27 cellular contexts compared by ENCODE assay signal in the genomic region with DNA sequence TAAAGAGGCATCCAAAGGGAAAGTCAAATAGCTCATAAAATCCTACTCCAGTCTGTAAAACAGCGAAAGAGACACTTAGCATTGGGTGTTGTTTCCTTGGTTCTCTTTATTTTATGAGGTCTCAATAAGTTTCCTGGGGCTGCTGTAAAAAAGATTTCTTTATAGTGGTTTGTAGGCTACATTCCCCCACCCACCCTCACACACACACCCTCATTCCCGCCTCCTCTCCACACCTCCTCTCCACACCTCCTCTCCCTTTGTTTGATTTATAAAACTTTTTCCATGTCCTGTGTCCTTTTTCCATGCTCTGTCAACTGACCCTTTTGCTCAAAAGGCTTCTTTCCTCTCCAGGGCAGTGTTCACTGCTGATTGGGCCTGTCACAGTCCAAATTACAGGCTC.
"Had no signal": no experiment of that assay in that cellular context is flagged by ENCODE, and none has a peak within 500 bp of the region (broad histone marks: within the 10 kb centered on the region; RNA-seq: fewer than 3 reads in every experiment).

No MANE protein-coding gene starts in this region.

- ATAC-seq: activated T-cell treated with anti-CD3 and anti-CD28 coated beads, Interleukin-2, amount 50 U/mL, for 4 hours; activated T-helper 17 cell treated with anti-CD3 and anti-CD28 coated beads, Interleukin-2, amount 50 U/mL, for 72 hours; foreskin keratinocyte; heart left ventricle; WTC11 had no signal

- H3K27me3 ChIP-seq: brain microvascular endothelial cell, esophagus muscularis mucosa, foreskin keratinocyte, gastrocnemius medialis, heart left ventricle had no signal

- H3K4me3 Mint-ChIP-seq: activated CD4-positive, alpha-beta memory T cell treated with anti-CD3 and anti-CD28 coated beads, Interleukin-2, amount 10 ng/mL, durations not matched to agents 7 days and 5 days; activated CD4-positive, alpha-beta T cell treated with anti-CD3 and anti-CD28 coated beads, Interleukin-2, amount 10 ng/mL, durations not matched to agents 7 days and 5 days; activated naive CD8-positive, alpha-beta T cell; activated T-cell treated with anti-CD3 and anti-CD28 coated beads, Interleukin-2, amount 50 U/mL, for 4 hours; activated T-helper 17 cell treated with anti-CD3 and anti-CD28 coated beads, Interleukin-2, amount 50 U/mL, for 72 hours; central memory CD8-positive, alpha-beta T cell; endodermal cell; WTC11 had no signal

- H3K9me3 ChIP-seq: esophagus muscularis mucosa, gastrocnemius medialis, heart left ventricle had no signal

- H3K36me3 Mint-ChIP-seq: activated naive CD8-positive, alpha-beta T cell had no signal

- H3K27me3 Mint-ChIP-seq: activated CD4-positive, alpha-beta memory T cell treated with anti-CD3 and anti-CD28 coated beads, Interleukin-2, amount 10 ng/mL, durations not matched to agents 7 days and 5 days; activated CD4-positive, alpha-beta T cell treated with anti-CD3 and anti-CD28 coated beads, Interleukin-2, amount 10 ng/mL, durations not matched to agents 7 days and 5 days; activated naive CD8-positive, alpha-beta T cell; central memory CD8-positive, alpha-beta T cell had no signal

- DNase-seq: activated CD4-positive, alpha-beta memory T cell treated with anti-CD3 and anti-CD28 coated beads, Interleukin-2, amount 10 ng/mL, durations not matched to agents 7 days and 5 days; activated CD4-positive, alpha-beta T cell treated with anti-CD3 and anti-CD28 coated beads for 1 hour; activated CD4-positive, alpha-beta T cell treated with anti-CD3 and anti-CD28 coated beads for 4 hours; activated CD4-positive, alpha-beta T cell treated with anti-CD3 and anti-CD28 coated beads, Interleukin-2, amount 10 ng/mL, durations not matched to agents 7 days and 5 days; activated CD4-positive, alpha-beta T cell treated with anti-CD3 and anti-CD28 coated beads, Interleukin-2, amount 50 U/mL, for 4 hours; activated CD8-positive, alpha-beta memory T cell treated with anti-CD3 and anti-CD28 coated beads, Interleukin-2, amount 50 U/mL, for 48 hours; activated effector memory CD4-positive, alpha-beta T cell treated with Interleukin-2 at 50 U/mL for 16 hours; activated gamma-delta T cell treated with Interleukin-2 at 50 U/mL for 16 hours; activated naive CD4-positive, alpha-beta T cell treated with anti-CD3 and anti-CD28 coated beads, Interleukin-2, amount 50 U/mL, for 16 hours; activated naive CD4-positive, alpha-beta T cell treated with Interleukin-2 at 50 U/mL for 16 hours; activated T-cell treated with anti-CD3 and anti-CD28 coated beads for 4 hours; activated T-cell treated with anti-CD3 and anti-CD28 coated beads, Interleukin-2, amount 50 U/mL, for 4 hours; amniotic stem cell; brain microvascular endothelial cell; effector CD8-positive, alpha-beta T cell; endodermal cell; foreskin keratinocyte; gastrocnemius medialis; glutamatergic neuron; T-helper 2 cell had no signal

- H3K27ac Mint-ChIP-seq: activated CD4-positive, alpha-beta memory T cell treated with anti-CD3 and anti-CD28 coated beads, Interleukin-2, amount 10 ng/mL, durations not matched to agents 7 days and 5 days; activated CD4-positive, alpha-beta T cell treated with anti-CD3 and anti-CD28 coated beads, Interleukin-2, amount 10 ng/mL, durations not matched to agents 7 days and 5 days; activated naive CD8-positive, alpha-beta T cell; activated T-helper 17 cell treated with anti-CD3 and anti-CD28 coated beads, Interleukin-2, amount 50 U/mL, for 72 hours; endodermal cell; WTC11 had no signal

- H3K4me3 ChIP-seq: esophagus muscularis mucosa, gastrocnemius medialis, heart left ventricle had no signal

- H3K27ac ChIP-seq: brain microvascular endothelial cell, esophagus muscularis mucosa, foreskin keratinocyte, gastrocnemius medialis, heart left ventricle, VCaP had no signal

- H3K9me3 Mint-ChIP-seq: central memory CD8-positive, alpha-beta T cell had no signal

- H3K4me1 ChIP-seq: esophagus muscularis mucosa, gastrocnemius medialis, heart left ventricle had no signal

- H3K36me3 ChIP-seq: brain microvascular endothelial cell, esophagus muscularis mucosa, gastrocnemius medialis, heart left ventricle had no signal

- H3K4me1 Mint-ChIP-seq: activated CD4-positive, alpha-beta memory T cell treated with anti-CD3 and anti-CD28 coated beads, Interleukin-2, amount 10 ng/mL, durations not matched to agents 7 days and 5 days; activated CD4-positive, alpha-beta T cell treated with anti-CD3 and anti-CD28 coated beads, Interleukin-2, amount 10 ng/mL, durations not matched to agents 7 days and 5 days; activated T-helper 17 cell treated with anti-CD3 and anti-CD28 coated beads, Interleukin-2, amount 50 U/mL, for 72 hours; central memory CD8-positive, alpha-beta T cell; endodermal cell had no signal
